In genomic region chr5:2742921-2743679, GRCh38 we compare ENCODE assay signal across 2 cellular contexts.
TF ChIP-seq lines count a peak whose summit lies in the region.

No MANE protein-coding gene starts in this region.

TF ChIP-seq in GM23338, 12 proteins besides CTCF, POLR2A, EP300 and RAD21 (continued from another document):
- no peak for TF ChIP-seq REST (IDR thresholded peaks at IDR 0.05; ENCODE audit: unreplicated experiment)

TF ChIP-seq in SK-N-SH, 30 proteins besides CTCF, POLR2A, EP300 and RAD21 (continued from another document):
- no peak for TF ChIP-seq POLR2AphosphoS5 (IDR thresholded peaks at IDR 0.05; ENCODE audit: low read depth, low read length)
